Comparison of ENCODE assay signal across 8 cellular contexts in genomic region chr5:147857302-147858129, GRCh38. TPM values are rescaled to one million over a fixed set of nuclear protein-coding genes. Genes with fewer than 3 reads are reported as not detected.
DNase-seq lines count a peak whose midpoint lies in the region; ATAC-seq and TF ChIP-seq lines count a peak whose summit lies in the region.

No MANE protein-coding gene starts in this region.

- DNase-seq in NCI-H524 (lab: John Stamatoyannopoulos, UW) (peak; percentile 9 to 63), NCI-H524 treated with DMSO at 0.1 percent for 48 hours (lab: John Stamatoyannopoulos, UW) (no peak), T-helper 9 cell (peak; percentile 2), choroid plexus epithelial cell (ENCODE audit: low read depth) (peak; percentile 81), right lobe of liver (peak in 2 of 3 donors; percentile 33 to 52)
- DNase-seq in stimulated activated CD8-positive, alpha-beta memory T cell treated with anti-CD3 and anti-CD28 coated beads, Interleukin-2, amount 100 ng/mL, for 48 hours (ENCODE audit: low read depth in 2 of 2), result peak; percentile 3 to 15

- H3K4me3 ChIP-seq in HUES64 (ENCODE audit: low read length), result no peak overlapping the region
- no peak overlapping the region for H3K4me3 ChIP-seq in choroid plexus epithelial cell (ENCODE audit: low read depth, low read length)
- H3K4me3 ChIP-seq in right lobe of liver, result no peak overlapping the region

- H3K27ac ChIP-seq in HUES64 (ENCODE audit: low read depth, low read length), result peak overlapping the region; percentile 11; the same call in 1 of the 2 replicates
- no peak overlapping the region for H3K27ac ChIP-seq in right lobe of liver

- TF ChIP-seq CTCF in choroid plexus epithelial cell (conservative IDR thresholded peaks at IDR 0.05; ENCODE audit: low read depth, low read length) (peak; percentile 85), right lobe of liver (IDR thresholded peaks at IDR 0.05) (peak; percentile 77 to 81 (median 79))

- 2% methylated on average over 2 of the region's 2 CpGs for WGBS in HUES64
- 0% methylated on average over 2 of the region's 2 CpGs for WGBS in right lobe of liver (ENCODE audit: insufficient coverage, low coverage, low lambda C conversion rate, missing lambda C conversion rate)

- H3K27me3 ChIP-seq in HUES64 (ENCODE audit: insufficient read depth, low read length) (no peaks in the 10 kb centered on the region), right lobe of liver (no peaks in the 10 kb centered on the region)

- TF ChIP-seq POLR2A in right lobe of liver (IDR thresholded peaks at IDR 0.05), result no peak

- intact Hi-C loops in right lobe of liver (cut with DNase I), result no loop called here

- peaks cover 7% of the 10 kb centered on the region for H3K36me3 ChIP-seq in HUES64 (ENCODE audit: insufficient read depth, low read length)
- H3K36me3 ChIP-seq in right lobe of liver, result no peaks in the 10 kb centered on the region

- no peak overlapping the region for H3K9ac ChIP-seq in HUES64 (ENCODE audit: low read depth, low read length)

- H3K9me3 ChIP-seq in HUES64 (ENCODE audit: insufficient read depth, low read depth, low read length) (no peaks in the 10 kb centered on the region), right lobe of liver (no peaks in the 10 kb centered on the region)

- peaks cover 55% of the 10 kb centered on the region for H3K4me1 ChIP-seq in HUES64 (ENCODE audit: insufficient read depth, low read length)
- peaks cover 0 to 5% (median 0%) of the 10 kb centered on the region in 4 donors for H3K4me1 ChIP-seq in right lobe of liver

- peak; percentile 95 for ATAC-seq in GM21529 (IDR thresholded peaks at IDR 0.05; ENCODE audit: unreplicated experiment)
- ATAC-seq in right lobe of liver, result peak; percentile 81 to 86 (median 84)

RNA-seq across cellular contexts. Expression of gene SCGB3A2, which starts 21.0 kb away (rescaled TPM):
- polyA plus RNA-seq in HUES64 (2013, experiment 1 of 2), result 53.7 TPM
- 44.4 TPM for polyA plus RNA-seq in HUES64 (2013, experiment 2 of 2)
- total RNA-seq in right lobe of liver, result not detected

RNA-seq across cellular contexts. Expression of gene SPINK1, which starts 26.0 kb away (rescaled TPM):
- polyA plus RNA-seq in HUES64 (2013, experiment 1 of 2), result 1.3 TPM
- 2.0 TPM for polyA plus RNA-seq in HUES64 (2013, experiment 2 of 2)
- 100 to 1,000 TPM in 3 of 6 experiments, 10 to 100 TPM in 3; 11.9 to 823 (median 161) TPM for total RNA-seq in right lobe of liver

RNA-seq across cellular contexts. Expression of gene C5orf46, which starts 48.8 kb away (rescaled TPM):
- not detected for polyA plus RNA-seq in HUES64 (2013, experiment 1 of 2)
- polyA plus RNA-seq in HUES64 (2013, experiment 2 of 2), result not detected
- under 1 TPM in 1 of 6 experiments, not detected in 5; 0.84 TPM for total RNA-seq in right lobe of liver
